ENCODE assay signal across 2 cellular contexts in the genomic region with DNA sequence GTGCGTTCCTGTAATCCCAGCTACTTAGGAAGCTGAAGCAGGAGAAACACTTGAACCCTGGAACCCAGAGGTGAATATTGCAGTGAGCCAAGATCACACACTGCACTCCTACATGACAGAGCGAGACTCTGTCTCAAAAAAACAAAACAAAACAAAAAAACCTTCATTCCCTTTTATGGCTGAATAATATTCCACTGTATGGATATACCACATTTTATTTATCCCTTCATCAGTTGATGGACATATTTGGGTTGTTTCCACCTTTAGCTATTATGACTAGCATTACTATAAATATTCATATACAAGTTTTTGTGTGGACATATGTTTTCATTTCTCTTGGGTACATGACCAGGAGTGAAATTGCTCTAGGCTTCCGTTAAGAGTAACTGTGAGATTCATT.
TF ChIP-seq lines count a peak whose summit lies in the region.

No MANE protein-coding gene starts in this region.

TF ChIP-seq in A549, 52 proteins besides CTCF, POLR2A, EP300 and RAD21:
- no peak for TF ChIP-seq ZC3H11A (IDR thresholded peaks at IDR 0.05)
- TF ChIP-seq HOXA7 (CRISPR knock-in tag; IDR thresholded peaks at IDR 0.05) = no peak
- TF ChIP-seq ZSCAN20 (CRISPR knock-in tag; IDR thresholded peaks at IDR 0.05) = no peak
- TF ChIP-seq KDM5A (IDR thresholded peaks at IDR 0.05) = no peak
- peak; percentile 39; the same call in 1 of the 2 replicates for TF ChIP-seq KDM1A (IDR thresholded peaks at IDR 0.05; ENCODE audit: low read depth)
- TF ChIP-seq POLR2AphosphoS2 (conservative IDR thresholded peaks at IDR 0.05; ENCODE audit: low read length) = no peak
- TF ChIP-seq CHD4 (IDR thresholded peaks at IDR 0.05; ENCODE audit: borderline replicate concordance) = peak; percentile 60; the same call in 1 of the 2 replicates

TF ChIP-seq in IMR-90, 13 proteins besides CTCF, POLR2A, EP300 and RAD21:
- TF ChIP-seq CEBPB (IDR thresholded peaks at IDR 0.05; ENCODE audit: low read depth, low read length) (no peak), SMC3 (IDR thresholded peaks at IDR 0.05; ENCODE audit: low read depth, low read length) (no peak)
- TF ChIP-seq, protein P1, sequence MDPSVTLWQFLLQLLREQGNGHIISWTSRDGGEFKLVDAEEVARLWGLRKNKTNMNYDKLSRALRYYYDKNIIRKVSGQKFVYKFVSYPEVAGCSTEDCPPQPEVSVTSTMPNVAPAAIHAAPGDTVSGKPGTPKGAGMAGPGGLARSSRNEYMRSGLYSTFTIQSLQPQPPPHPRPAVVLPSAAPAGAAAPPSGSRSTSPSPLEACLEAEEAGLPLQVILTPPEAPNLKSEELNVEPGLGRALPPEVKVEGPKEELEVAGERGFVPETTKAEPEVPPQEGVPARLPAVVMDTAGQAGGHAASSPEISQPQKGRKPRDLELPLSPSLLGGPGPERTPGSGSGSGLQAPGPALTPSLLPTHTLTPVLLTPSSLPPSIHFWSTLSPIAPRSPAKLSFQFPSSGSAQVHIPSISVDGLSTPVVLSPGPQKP (IDR thresholded peaks at IDR 0.05; ENCODE audit: borderline replicate concordance, low read depth, low read length) = no peak
